Comparison of ENCODE assay signal across 25 cellular contexts in genomic region chr2:237020086-237020485, GRCh38.
A peak's percentile ranks its signal among the peaks of the same experiment; 100 is the strongest.
DNase-seq lines count a peak whose midpoint lies in the region; TF ChIP-seq lines count a peak whose summit lies in the region.
"Had no signal": no experiment of that assay in that cellular context is flagged by ENCODE, and none has a peak within 500 bp of the region (broad histone marks: within the 10 kb centered on the region; RNA-seq: fewer than 3 reads in every experiment).

No MANE protein-coding gene starts in this region.

- no peak overlapping the region for H3K4me3 ChIP-seq in adipocyte (ENCODE audit: low read length)
- H3K4me3 ChIP-seq in fibroblast of the aortic adventitia (ENCODE audit: low read depth, low read length) = no peak overlapping the region
- H3K4me3 ChIP-seq: GM12878, HAP-1, MG63 had no signal

- H3K36me3 ChIP-seq in adipocyte (ENCODE audit: control insufficient read depth, insufficient read depth, low read length, severe bottlenecking) = no peaks in the 10 kb centered on the region
- H3K36me3 ChIP-seq: HAP-1, MG63 had no signal

- H3K9ac ChIP-seq in adipocyte (ENCODE audit: low read length) = no peak overlapping the region
- H3K9ac ChIP-seq: SK-N-SH had no signal

- H3K4me1 ChIP-seq in adipocyte (ENCODE audit: control insufficient read depth, insufficient read depth, low read length) = no peaks in the 10 kb centered on the region
- H3K4me1 ChIP-seq: Caco-2, HAP-1 had no signal

- DNase-seq in NOMO-1 treated with dmso at 0.1 percent for 144 hours (lab: John Stamatoyannopoulos, UW; ENCODE audit: unreplicated experiment) (peak; percentile 38), NOMO-1 (lab: John Stamatoyannopoulos, UW; ENCODE audit: unreplicated experiment in 2 of 2) (no peak), adipocyte (ENCODE audit: low read depth) (peak; percentile 83), fibroblast of the aortic adventitia (ENCODE audit: low read depth) (peak; percentile 31), germinal center (ENCODE audit: low spot score) (no peak), pons (ENCODE audit: low spot score) (no peak), AML-193 (lab: John Stamatoyannopoulos, UW) (no peak)
- DNase-seq: 8988T; ACHN; C1 segment of cervical spinal cord; Caco-2; CD8-positive, alpha-beta T cell; EL; GDM1; GOT3; MG63; NCI-H1105 treated with DMSO at 0.1 percent for 48 hours; NCI-H146; NCI-H2029; NCI-H446; NCI-H524 treated with DMSO at 0.1 percent for 48 hours; NCI-H774; SK-N-SH had no signal

- no peak for TF ChIP-seq CTCF in fibroblast of the aortic adventitia (IDR thresholded peaks at IDR 0.05; ENCODE audit: insufficient read depth, low read length)

- H3K9me3 ChIP-seq in adipocyte (ENCODE audit: control insufficient read depth, low read length) = peaks cover 10% of the 10 kb centered on the region
- H3K9me3 ChIP-seq: HAP-1, MG63, SK-N-SH had no signal

- no peaks in the 10 kb centered on the region for H3K27me3 ChIP-seq in adipocyte (replicated peaks; ENCODE audit: control insufficient read depth, insufficient read depth, low read length)
- H3K27me3 ChIP-seq: MG63 had no signal

Comparison
In these comparisons a context has a peak if more than half of its experiments do, and no peak if none do; other contexts are left out.
1. DNase-seq: peak in NOMO-1 treated with dmso at 0.1 percent for 144 hours (single experiment), adipocyte (single experiment) and fibroblast of the aortic adventitia (single experiment); none in NOMO-1 (0 of 2), germinal center (single experiment), pons (single experiment) and AML-193 (0 of 2).